1 cellular context compared by ENCODE assay signal in the genomic region with DNA sequence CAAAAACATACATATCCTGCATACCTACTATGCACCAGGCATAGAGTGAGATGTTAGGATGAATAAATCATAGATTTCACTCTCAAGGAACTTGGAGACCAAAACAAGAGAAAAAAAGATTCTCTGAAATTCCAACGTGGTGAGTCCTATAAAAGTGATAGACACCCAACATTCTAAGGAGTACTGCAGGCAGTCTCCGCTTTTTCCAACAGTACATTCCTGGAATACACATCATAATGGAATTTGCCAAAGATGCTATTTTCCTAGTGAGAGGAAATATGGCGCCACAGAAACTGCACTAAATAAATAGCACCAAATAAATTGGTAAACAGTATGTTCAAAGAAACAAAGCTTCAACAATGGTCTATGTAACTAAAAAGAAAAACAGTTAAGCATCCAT.
TF ChIP-seq lines count a peak whose summit lies in the region.

No MANE protein-coding gene starts in this region.

TF ChIP-seq in A549, 52 proteins besides CTCF, POLR2A, EP300 and RAD21 (continued from another document):
- TF ChIP-seq, protein P1, sequence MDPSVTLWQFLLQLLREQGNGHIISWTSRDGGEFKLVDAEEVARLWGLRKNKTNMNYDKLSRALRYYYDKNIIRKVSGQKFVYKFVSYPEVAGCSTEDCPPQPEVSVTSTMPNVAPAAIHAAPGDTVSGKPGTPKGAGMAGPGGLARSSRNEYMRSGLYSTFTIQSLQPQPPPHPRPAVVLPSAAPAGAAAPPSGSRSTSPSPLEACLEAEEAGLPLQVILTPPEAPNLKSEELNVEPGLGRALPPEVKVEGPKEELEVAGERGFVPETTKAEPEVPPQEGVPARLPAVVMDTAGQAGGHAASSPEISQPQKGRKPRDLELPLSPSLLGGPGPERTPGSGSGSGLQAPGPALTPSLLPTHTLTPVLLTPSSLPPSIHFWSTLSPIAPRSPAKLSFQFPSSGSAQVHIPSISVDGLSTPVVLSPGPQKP (IDR thresholded peaks at IDR 0.05; ENCODE audit: low read depth, low read length), result no peak
- no peak for TF ChIP-seq HOXB5 (CRISPR knock-in tag; IDR thresholded peaks at IDR 0.05)
TF ChIP-seq in A549: peak in this region for 5.
